Comparison of ENCODE assay signal across 3 cellular contexts in the genomic region with DNA sequence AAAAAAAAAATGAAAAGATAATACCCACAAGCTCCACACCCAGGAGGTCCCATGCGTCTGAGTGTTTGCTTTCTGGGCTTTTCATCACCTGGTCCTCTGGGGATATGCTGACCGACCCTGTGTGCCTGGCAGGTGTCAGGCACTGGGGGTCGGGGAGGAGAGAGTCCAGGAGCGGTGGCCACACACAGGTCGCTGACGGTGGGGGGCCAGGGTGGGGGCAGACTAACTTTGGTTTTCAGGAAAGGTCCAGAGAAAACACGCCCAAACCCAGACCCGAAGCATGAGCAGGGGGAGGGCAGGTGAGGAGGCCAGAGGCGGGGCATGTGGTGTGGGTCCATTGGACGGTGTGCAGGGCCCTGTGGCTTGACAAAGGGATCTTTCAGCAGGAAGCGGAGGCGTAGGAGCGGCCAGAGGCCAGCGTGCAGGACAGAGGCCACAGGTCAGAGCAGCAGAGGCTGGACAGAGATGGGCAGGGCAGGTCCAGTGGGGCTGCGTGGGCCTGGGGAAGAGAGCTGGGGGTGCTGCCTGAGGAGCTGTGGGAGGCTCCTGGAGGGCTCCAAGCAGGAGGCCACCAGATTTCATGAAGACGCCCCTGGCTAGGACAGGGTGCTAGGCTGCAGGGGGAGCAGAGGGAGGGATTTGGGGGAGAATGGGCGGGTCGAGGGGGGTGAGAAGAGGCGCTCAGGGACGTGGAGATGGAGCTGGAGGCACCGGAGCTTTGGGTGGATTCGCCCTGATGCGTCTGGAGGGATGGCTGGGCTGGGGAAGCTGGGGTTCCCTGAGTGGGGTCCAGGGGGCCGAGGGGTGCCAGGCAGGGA.
TF ChIP-seq lines count a peak whose summit lies in the region.

No MANE protein-coding gene starts in this region.

TF ChIP-seq in SK-N-SH, 30 proteins besides CTCF, POLR2A, EP300 and RAD21:
- TF ChIP-seq EZH2phosphoT487 (IDR thresholded peaks at IDR 0.05; ENCODE audit: borderline replicate concordance, low read depth) (no peak), SIN3A (IDR thresholded peaks at IDR 0.05; ENCODE audit: borderline replicate concordance, low read depth, low read length) (no peak), FOXM1 (IDR thresholded peaks at IDR 0.05; ENCODE audit: low read depth) (no peak), TAF1 (IDR thresholded peaks at IDR 0.05; ENCODE audit: borderline replicate concordance, low read depth, low read length) (no peak), GABPA (IDR thresholded peaks at IDR 0.05; ENCODE audit: low read depth) (no peak), JUND (IDR thresholded peaks at IDR 0.05) (no peak), FOSL2 (IDR thresholded peaks at IDR 0.05; ENCODE audit: borderline replicate concordance, low read depth) (no peak), CHD2 (IDR thresholded peaks at IDR 0.05; ENCODE audit: low read length, partially characterized antibody) (no peak), IRF3 (IDR thresholded peaks at IDR 0.05; ENCODE audit: low read depth, low read length) (no peak), TEAD4 (IDR thresholded peaks at IDR 0.05; ENCODE audit: borderline replicate concordance, insufficient read depth) (no peak), RCOR1 (IDR thresholded peaks at IDR 0.05; ENCODE audit: low read length) (no peak)
- TF ChIP-seq, protein P1, sequence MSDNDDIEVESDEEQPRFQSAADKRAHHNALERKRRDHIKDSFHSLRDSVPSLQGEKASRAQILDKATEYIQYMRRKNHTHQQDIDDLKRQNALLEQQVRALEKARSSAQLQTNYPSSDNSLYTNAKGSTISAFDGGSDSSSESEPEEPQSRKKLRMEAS (IDR thresholded peaks at IDR 0.05; ENCODE audit: low read depth) = no peak

TF ChIP-seq in SK-N-SH treated with all-trans-retinoic acid at 6 μM for 48 hours, 23 proteins besides CTCF, POLR2A, EP300 and RAD21:
- no peak for TF ChIP-seq SNAI2 (CRISPR knock-in tag; IDR thresholded peaks at IDR 0.05)
- TF ChIP-seq, protein P2, sequence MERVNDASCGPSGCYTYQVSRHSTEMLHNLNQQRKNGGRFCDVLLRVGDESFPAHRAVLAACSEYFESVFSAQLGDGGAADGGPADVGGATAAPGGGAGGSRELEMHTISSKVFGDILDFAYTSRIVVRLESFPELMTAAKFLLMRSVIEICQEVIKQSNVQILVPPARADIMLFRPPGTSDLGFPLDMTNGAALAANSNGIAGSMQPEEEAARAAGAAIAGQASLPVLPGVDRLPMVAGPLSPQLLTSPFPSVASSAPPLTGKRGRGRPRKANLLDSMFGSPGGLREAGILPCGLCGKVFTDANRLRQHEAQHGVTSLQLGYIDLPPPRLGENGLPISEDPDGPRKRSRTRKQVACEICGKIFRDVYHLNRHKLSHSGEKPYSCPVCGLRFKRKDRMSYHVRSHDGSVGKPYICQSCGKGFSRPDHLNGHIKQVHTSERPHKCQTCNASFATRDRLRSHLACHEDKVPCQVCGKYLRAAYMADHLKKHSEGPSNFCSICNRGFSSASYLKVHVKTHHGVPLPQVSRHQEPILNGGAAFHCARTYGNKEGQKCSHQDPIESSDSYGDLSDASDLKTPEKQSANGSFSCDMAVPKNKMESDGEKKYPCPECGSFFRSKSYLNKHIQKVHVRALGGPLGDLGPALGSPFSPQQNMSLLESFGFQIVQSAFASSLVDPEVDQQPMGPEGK (CRISPR knock-in tag; IDR thresholded peaks at IDR 0.05; ENCODE audit: borderline replicate concordance) = no peak

TF ChIP-seq in K562, 482 proteins besides CTCF, POLR2A, EP300 and RAD21 (continues in another document):
- TF ChIP-seq, protein P3, sequence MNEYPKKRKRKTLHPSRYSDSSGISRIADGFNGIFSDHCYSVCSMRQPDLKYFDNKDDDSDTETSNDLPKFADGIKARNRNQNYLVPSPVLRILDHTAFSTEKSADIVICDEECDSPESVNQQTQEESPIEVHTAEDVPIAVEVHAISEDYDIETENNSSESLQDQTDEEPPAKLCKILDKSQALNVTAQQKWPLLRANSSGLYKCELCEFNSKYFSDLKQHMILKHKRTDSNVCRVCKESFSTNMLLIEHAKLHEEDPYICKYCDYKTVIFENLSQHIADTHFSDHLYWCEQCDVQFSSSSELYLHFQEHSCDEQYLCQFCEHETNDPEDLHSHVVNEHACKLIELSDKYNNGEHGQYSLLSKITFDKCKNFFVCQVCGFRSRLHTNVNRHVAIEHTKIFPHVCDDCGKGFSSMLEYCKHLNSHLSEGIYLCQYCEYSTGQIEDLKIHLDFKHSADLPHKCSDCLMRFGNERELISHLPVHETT (CRISPR knock-in tag; conservative IDR thresholded peaks at IDR 0.05 in 1 of 2, IDR thresholded peaks at IDR 0.05 in 1 of 2) = no peak
- TF ChIP-seq CBFB (CRISPR knock-in tag; IDR thresholded peaks at IDR 0.05) (no peak), OTX1 (CRISPR knock-in tag; IDR thresholded peaks at IDR 0.05) (0 out of 2 replicates have a peak, but pooled peaks have one; percentile 41), RBBP5 (IDR thresholded peaks at IDR 0.05; ENCODE audit: borderline replicate concordance, insufficient read depth, low read length, poor library complexity, severe bottlenecking) (peak; percentile 13), XRCC5 (IDR thresholded peaks at IDR 0.05; ENCODE audit: low read depth, low read length) (no peak), POLR2B (IDR thresholded peaks at IDR 0.05; ENCODE audit: low read depth, partially characterized antibody) (no peak), MAZ (CRISPR knock-in tag; conservative IDR thresholded peaks at IDR 0.05 in 1 of 2, IDR thresholded peaks at IDR 0.05 in 1 of 2) (no peak), BHLHE40 (IDR thresholded peaks at IDR 0.05; ENCODE audit: low read length) (0 out of 2 replicates have a peak, but pooled peaks have one; percentile 21), CXXC5 (CRISPR knock-in tag; IDR thresholded peaks at IDR 0.05) (peak; percentile 30; the same call in 1 of the 2 replicates), ZNF134 (CRISPR knock-in tag; conservative IDR thresholded peaks at IDR 0.05) (no peak), RB1 (IDR thresholded peaks at IDR 0.05; ENCODE audit: low read depth) (no peak), HDAC1 (IDR thresholded peaks at IDR 0.05) (peak in 1 of 2 experiments; percentile 66; a peak in 2 of 4 replicates), ARID4B (CRISPR knock-in tag; IDR thresholded peaks at IDR 0.05) (0 out of 2 replicates have a peak, but pooled peaks have one; percentile 6), ZNF384 (IDR thresholded peaks at IDR 0.05; ENCODE audit: low read depth, low read length) (peak; percentile 41; the same call in 1 of the 2 replicates), SAP30 (IDR thresholded peaks at IDR 0.05; ENCODE audit: borderline replicate concordance, insufficient read depth, low read depth, low read length, poor library complexity, severe bottlenecking) (peak; percentile 26), POLR2G (IDR thresholded peaks at IDR 0.05; ENCODE audit: low read depth, low read length) (no peak), NRF1 (conservative IDR thresholded peaks at IDR 0.05 in 1 of 2, IDR thresholded peaks at IDR 0.05 in 1 of 2) (peak; percentile 48; a peak in 3 of 4 replicates), TEAD1 (CRISPR knock-in tag; IDR thresholded peaks at IDR 0.05) (no peak), ELF1 (tag; IDR thresholded peaks at IDR 0.05) (no peak), MTA2 (IDR thresholded peaks at IDR 0.05; ENCODE audit: low read depth) (0 out of 2 replicates have a peak, but pooled peaks have one; percentile 13), MEIS2 (IDR thresholded peaks at IDR 0.05; ENCODE audit: partially characterized antibody) (peak; percentile 87), PCBP1 (IDR thresholded peaks at IDR 0.05; ENCODE audit: low read depth, low read length, poor library complexity, severe bottlenecking) (peak; percentile 39), SPI1 (IDR thresholded peaks at IDR 0.05; ENCODE audit: borderline replicate concordance, low read depth, low read length) (no peak)
- TF ChIP-seq, protein P4, sequence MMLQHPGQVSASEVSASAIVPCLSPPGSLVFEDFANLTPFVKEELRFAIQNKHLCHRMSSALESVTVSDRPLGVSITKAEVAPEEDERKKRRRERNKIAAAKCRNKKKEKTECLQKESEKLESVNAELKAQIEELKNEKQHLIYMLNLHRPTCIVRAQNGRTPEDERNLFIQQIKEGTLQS (IDR thresholded peaks at IDR 0.05) = peak; percentile 20; the same call in 1 of the 2 replicates
- TF ChIP-seq, protein P4 (CRISPR knock-in tag; conservative IDR thresholded peaks at IDR 0.05) = no peak
- TF ChIP-seq, protein P5, sequence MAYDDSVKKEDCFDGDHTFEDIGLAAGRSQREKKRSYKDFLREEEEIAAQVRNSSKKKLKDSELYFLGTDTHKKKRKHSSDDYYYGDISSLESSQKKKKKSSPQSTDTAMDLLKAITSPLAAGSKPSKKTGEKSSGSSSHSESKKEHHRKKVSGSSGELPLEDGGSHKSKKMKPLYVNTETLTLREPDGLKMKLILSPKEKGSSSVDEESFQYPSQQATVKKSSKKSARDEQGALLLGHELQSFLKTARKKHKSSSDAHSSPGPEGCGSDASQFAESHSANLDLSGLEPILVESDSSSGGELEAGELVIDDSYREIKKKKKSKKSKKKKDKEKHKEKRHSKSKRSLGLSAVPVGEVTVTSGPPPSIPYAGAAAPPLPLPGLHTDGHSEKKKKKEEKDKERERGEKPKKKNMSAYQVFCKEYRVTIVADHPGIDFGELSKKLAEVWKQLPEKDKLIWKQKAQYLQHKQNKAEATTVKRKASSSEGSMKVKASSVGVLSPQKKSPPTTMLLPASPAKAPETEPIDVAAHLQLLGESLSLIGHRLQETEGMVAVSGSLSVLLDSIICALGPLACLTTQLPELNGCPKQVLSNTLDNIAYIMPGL (CRISPR knock-in tag; IDR thresholded peaks at IDR 0.05) = no peak
- TF ChIP-seq, protein P6, sequence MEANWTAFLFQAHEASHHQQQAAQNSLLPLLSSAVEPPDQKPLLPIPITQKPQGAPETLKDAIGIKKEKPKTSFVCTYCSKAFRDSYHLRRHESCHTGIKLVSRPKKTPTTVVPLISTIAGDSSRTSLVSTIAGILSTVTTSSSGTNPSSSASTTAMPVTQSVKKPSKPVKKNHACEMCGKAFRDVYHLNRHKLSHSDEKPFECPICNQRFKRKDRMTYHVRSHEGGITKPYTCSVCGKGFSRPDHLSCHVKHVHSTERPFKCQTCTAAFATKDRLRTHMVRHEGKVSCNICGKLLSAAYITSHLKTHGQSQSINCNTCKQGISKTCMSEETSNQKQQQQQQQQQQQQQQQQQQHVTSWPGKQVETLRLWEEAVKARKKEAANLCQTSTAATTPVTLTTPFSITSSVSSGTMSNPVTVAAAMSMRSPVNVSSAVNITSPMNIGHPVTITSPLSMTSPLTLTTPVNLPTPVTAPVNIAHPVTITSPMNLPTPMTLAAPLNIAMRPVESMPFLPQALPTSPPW (CRISPR knock-in tag; IDR thresholded peaks at IDR 0.05) = peak; percentile 17; the same call in 1 of the 2 replicates
- TF ChIP-seq, protein P7, sequence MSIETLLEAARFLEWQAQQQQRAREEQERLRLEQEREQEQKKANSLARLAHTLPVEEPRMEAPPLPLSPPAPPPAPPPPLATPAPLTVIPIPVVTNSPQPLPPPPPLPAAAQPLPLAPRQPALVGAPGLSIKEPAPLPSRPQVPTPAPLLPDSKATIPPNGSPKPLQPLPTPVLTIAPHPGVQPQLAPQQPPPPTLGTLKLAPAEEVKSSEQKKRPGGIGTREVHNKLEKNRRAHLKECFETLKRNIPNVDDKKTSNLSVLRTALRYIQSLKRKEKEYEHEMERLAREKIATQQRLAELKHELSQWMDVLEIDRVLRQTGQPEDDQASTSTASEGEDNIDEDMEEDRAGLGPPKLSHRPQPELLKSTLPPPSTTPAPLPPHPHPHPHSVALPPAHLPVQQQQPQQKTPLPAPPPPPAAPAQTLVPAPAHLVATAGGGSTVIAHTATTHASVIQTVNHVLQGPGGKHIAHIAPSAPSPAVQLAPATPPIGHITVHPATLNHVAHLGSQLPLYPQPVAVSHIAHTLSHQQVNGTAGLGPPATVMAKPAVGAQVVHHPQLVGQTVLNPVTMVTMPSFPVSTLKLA (conservative IDR thresholded peaks at IDR 0.05) = peak; percentile 37 to 72; a peak in 1 of 4 replicates
